8 cellular contexts compared by ENCODE assay signal in genomic region chr4:174282836-174283506, GRCh38. TPM values are rescaled to one million over a fixed set of nuclear protein-coding genes. Genes with fewer than 3 reads are reported as not detected.
DNase-seq lines count a peak whose midpoint lies in the region; ATAC-seq, FAIRE-seq and TF ChIP-seq lines count a peak whose summit lies in the region.

No MANE protein-coding gene starts in this region.

- H3K9me1 ChIP-seq in K562 (ENCODE audit: control insufficient read depth, insufficient read depth, low read length): no peaks in the 10 kb centered on the region

- ATAC-seq in GM18519 (IDR thresholded peaks at IDR 0.05; ENCODE audit: low FRiP score, unreplicated experiment): peak; percentile 99
- peak; percentile 96 for ATAC-seq in HG03064 (IDR thresholded peaks at IDR 0.05; ENCODE audit: low read depth, unreplicated experiment)
- ATAC-seq in K562: peak; percentile 84

- DNase-seq in NCI-H2107 (lab: John Stamatoyannopoulos, UW) (peak; percentile 26), K562 (ENCODE audit: extremely low read depth in 1 of 4, low spot score in 3 of 4) (peak; percentile 82 to 95 (median 86)), hypothalamus (lab: John Stamatoyannopoulos, UW) (peak in 50 of 51 donors; percentile 35 to 95 (median 78)), retinal pigment epithelial cell (ENCODE audit: low read depth) (peak; percentile 88), retina (no peak)

- TF ChIP-seq RAD21 in K562 (CRISPR knock-in tag; conservative IDR thresholded peaks at IDR 0.05 in 1 of 2, IDR thresholded peaks at IDR 0.05 in 1 of 2): no peak

- peak overlapping the region; percentile 98 to 99 for H3K9ac ChIP-seq in K562 (ENCODE audit: insufficient read depth in 1 of 2, low read depth in 2 of 2, low read length in 2 of 2)

- peak overlapping the region; percentile 99 for H2AFZ ChIP-seq in K562 (ENCODE audit: low read depth, low read length)

- in situ Hi-C loops in K562 (cut with MboI): no loop called here

- peaks cover 0 to 6% of the 10 kb centered on the region in 2 experiments; a peak in 3 of 5 replicates for H3K4me1 ChIP-seq in K562 (replicated peaks in 1 of 2; ENCODE audit: control insufficient read depth in 2 of 2, insufficient read depth in 2 of 2, low read length in 2 of 2)

- CTCF ChIA-PET in K562 (lab: Yijun Ruan, JAX; ENCODE audit: low intra/inter-chr PET ratio): interaction anchor here (0.5 kb wide), 1 partner anchor 1994 kb away, joined by 3 read pairs; no protein-coding TSS in a partner anchor

- H3K27ac ChIP-seq in K562 (ENCODE audit: extremely low read depth, low read depth, low read length): peak overlapping the region; percentile 100

- FAIRE-seq in TTC549 (lab: Jason Lieb, UNC) (peak; percentile 95), K562 (lab: Jason Lieb, UNC) (peak; percentile 97)

- no peaks in the 10 kb centered on the region; the same call in 1 of the 2 replicates for H3K9me3 ChIP-seq in K562 (replicated peaks; ENCODE audit: control insufficient read depth, insufficient read depth, low read depth, low read length)

- no peak for TF ChIP-seq POLR2A in K562 (conservative IDR thresholded peaks at IDR 0.05)

- intact Hi-C loops in K562 (cut with micrococcal nuclease): loop anchor here (10.0 kb wide), 1 partner anchor 948 kb away; the partner anchor contains the start of gene HMGB2

- H4K20me1 ChIP-seq in K562 (replicated peaks; ENCODE audit: control insufficient read depth, insufficient read depth, low read length): no peaks in the 10 kb centered on the region

- peaks cover 100% of the 10 kb centered on the region for H3K79me2 ChIP-seq in K562 (ENCODE audit: control insufficient read depth, insufficient read depth, low read length)

- POLR2A ChIA-PET in K562 (lab: Yijun Ruan, JAX): interaction anchor here (0.9 to 1.6 kb wide), 6 partner anchors 9 to 949 kb away, joined by 3 to 5 read pairs (median 4); partner anchors contain the start of gene HMGB2

- TF ChIP-seq EP300 in K562 (IDR thresholded peaks at IDR 0.05; ENCODE audit: low read length): no peak

- H3K27me3 ChIP-seq in K562 (ENCODE audit: control insufficient read depth in 2 of 2, insufficient read depth in 2 of 2, low read length in 2 of 2): no peaks in the 10 kb centered on the region

- peak overlapping the region; percentile 65 for H3K4me3 ChIP-seq in K562
- peak overlapping the region; percentile 99 for H3K4me3 ChIP-seq in retinal pigment epithelial cell (ENCODE audit: low read length)

- TSS peak; percentile 68 for BruUV-seq in K562 (replicated peaks; lab: Mats Ljungman, UMichigan)

- under 1% methylated on average over 22 of the region's 22 CpGs for WGBS in K562 (ENCODE audit: insufficient coverage, low coverage, missing lambda C conversion rate)

- H3K36me3 ChIP-seq in K562 (ENCODE audit: control insufficient read depth, insufficient read depth, low read length): peaks cover 7% of the 10 kb centered on the region; the same call in 2 of the 3 replicates

- H3K4me2 ChIP-seq in K562 (ENCODE audit: insufficient read depth, low read length): peak overlapping the region; percentile 95

- TF ChIP-seq CTCF in K562 (IDR thresholded peaks at IDR 0.05 in 2 of 3, conservative IDR thresholded peaks at IDR 0.05 in 1 of 3; ENCODE audit: insufficient read depth in 2 of 3, low read depth in 1 of 3, low read length in 3 of 3) (no peak), retinal pigment epithelial cell (conservative IDR thresholded peaks at IDR 0.05; ENCODE audit: low read depth, low read length) (no peak)

TF ChIP-seq in K562, 482 proteins besides CTCF, POLR2A, EP300 and RAD21 (continues in another document):
- TF ChIP-seq CBX3 (IDR thresholded peaks at IDR 0.05; ENCODE audit: borderline replicate concordance in 1 of 2, low read length in 2 of 2) (no peak), ZNF175 (CRISPR knock-in tag; IDR thresholded peaks at IDR 0.05; ENCODE audit: low read depth) (no peak), ZNF224 (CRISPR knock-in tag; IDR thresholded peaks at IDR 0.05) (no peak), CXXC5 (CRISPR knock-in tag; IDR thresholded peaks at IDR 0.05) (no peak), L3MBTL2 (IDR thresholded peaks at IDR 0.05) (0 out of 2 replicates have a peak, but pooled peaks have one; percentile 4), MTA2 (IDR thresholded peaks at IDR 0.05; ENCODE audit: low read depth) (no peak), CHCHD3 (CRISPR knock-in tag; IDR thresholded peaks at IDR 0.05) (no peak), GATAD2B (IDR thresholded peaks at IDR 0.05; ENCODE audit: borderline replicate concordance) (no peak), CREB1 (IDR thresholded peaks at IDR 0.05) (no peak), CREB1 (CRISPR knock-in tag; IDR thresholded peaks at IDR 0.05) (0 out of 2 replicates have a peak, but pooled peaks have one; percentile 12), YBX1 (IDR thresholded peaks at IDR 0.05) (no peak), CREM (IDR thresholded peaks at IDR 0.05; ENCODE audit: low read depth) (peak; percentile 48; the same call in 1 of the 2 replicates), ATF3 (IDR thresholded peaks at IDR 0.05) (no peak), ATF3 (CRISPR knock-in tag; conservative IDR thresholded peaks at IDR 0.05) (no peak), ATF6 (CRISPR knock-in tag; IDR thresholded peaks at IDR 0.05) (no peak)

RNA-seq across cellular contexts. Expression of gene FBXO8, which starts 0.5 kb away (rescaled TPM):
- 13.0 and 14.3 TPM in 2 replicates for total RNA-seq in K562 (2011; cell fraction: chromatin; rRNA removed; ENCODE audit: low replicate concordance)
- 13.0 and 16.1 TPM in 2 replicates for total RNA-seq in K562 (2011; cell fraction: nucleolus; rRNA removed)
- total RNA-seq in K562 (2011; cell fraction: nucleoplasm; rRNA removed): 11.9 and 12.5 TPM in 2 replicates
- total RNA-seq in K562 (2014; rRNA removed) (12.6 and 14.2 TPM in 2 replicates), K562 (2014; rRNA removed; fragmentation: Illumina TruSeq; extraction: Trizol) (15.7 and 23.8 TPM in 2 replicates), K562 (2015; rRNA removed; fragmentation: Illumina TruSeq; extraction: Trizol) (11.5 and 12.9 TPM in 2 replicates), K562 (2021) (14.8 and 16.5 TPM in 2 replicates)
- polyA plus RNA-seq in K562 (2011; rRNA removed) (22.8 and 27.1 TPM in 2 replicates), K562 (2014; fragmentation: Illumina TruSeq; extraction: Trizol) (12.8 and 13.5 TPM in 2 replicates), K562 (2014; fragmentation: Nextera tagmentation; extraction: Ambion mirVana) (10 to 100 TPM; 24.3 to 24.4 TPM), K562 (2014; rRNA removed) (11.9 and 13.1 TPM in 2 replicates)
- 8.2 and 13.6 TPM in 2 replicates for polyA plus RNA-seq in K562 (2011; cell fraction: cytosol; rRNA removed)
- 6.4 and 11.4 TPM in 2 replicates for polyA plus RNA-seq in K562 (2011; cell fraction: nucleus; rRNA removed)
- polyA plus RNA-seq in K562 (2012): 10.8 and 14.4 TPM in 2 replicates
- 26.9 and 30.0 TPM in 2 replicates for polyA minus RNA-seq in K562 (2011; rRNA and poly(A)+ RNA removed)
- 10.4 and 12.8 TPM in 2 replicates for polyA minus RNA-seq in K562 (2011; cell fraction: cytosol; rRNA and poly(A)+ RNA removed)
- 24.5 and 42.5 TPM in 2 replicates for polyA minus RNA-seq in K562 (2011; cell fraction: nucleus; rRNA and poly(A)+ RNA removed)

RNA-seq across cellular contexts. Expression of gene CEP44, which starts 0.7 kb away (rescaled TPM):
- 45.7 and 158 TPM in 2 replicates for total RNA-seq in K562 (2011; cell fraction: chromatin; rRNA removed; ENCODE audit: low replicate concordance)
- 20.2 and 28.8 TPM in 2 replicates for total RNA-seq in K562 (2011; cell fraction: nucleolus; rRNA removed)
- 45.3 and 70.8 TPM in 2 replicates for total RNA-seq in K562 (2011; cell fraction: nucleoplasm; rRNA removed)
- total RNA-seq in K562 (2014; rRNA removed) (20.4 and 24.4 TPM in 2 replicates), K562 (2014; rRNA removed; fragmentation: Illumina TruSeq; extraction: Trizol) (41.7 and 46.4 TPM in 2 replicates), K562 (2015; rRNA removed; fragmentation: Illumina TruSeq; extraction: Trizol) (24.8 and 28.2 TPM in 2 replicates), K562 (2021) (26.5 and 29.0 TPM in 2 replicates)
- polyA plus RNA-seq in K562 (2011; rRNA removed) (44.9 and 45.0 TPM in 2 replicates), K562 (2014; fragmentation: Illumina TruSeq; extraction: Trizol) (20.8 and 22.2 TPM in 2 replicates), K562 (2014; fragmentation: Nextera tagmentation; extraction: Ambion mirVana) (10 to 100 TPM; 19.6 to 23.3 TPM), K562 (2014; rRNA removed) (21.2 and 22.7 TPM in 2 replicates)
- polyA plus RNA-seq in K562 (2011; cell fraction: cytosol; rRNA removed): 4.9 and 14.6 TPM in 2 replicates
- 33.4 and 51.6 TPM in 2 replicates for polyA plus RNA-seq in K562 (2011; cell fraction: nucleus; rRNA removed)
- polyA plus RNA-seq in K562 (2012): 18.7 and 19.6 TPM in 2 replicates
- 40.8 and 52.1 TPM in 2 replicates for polyA minus RNA-seq in K562 (2011; rRNA and poly(A)+ RNA removed)
- 16.7 and 17.2 TPM in 2 replicates for polyA minus RNA-seq in K562 (2011; cell fraction: cytosol; rRNA and poly(A)+ RNA removed)
- polyA minus RNA-seq in K562 (2011; cell fraction: nucleus; rRNA and poly(A)+ RNA removed): 29.9 and 66.9 TPM in 2 replicates
